ENCODE assay signal across 8 cellular contexts in the genomic region with DNA sequence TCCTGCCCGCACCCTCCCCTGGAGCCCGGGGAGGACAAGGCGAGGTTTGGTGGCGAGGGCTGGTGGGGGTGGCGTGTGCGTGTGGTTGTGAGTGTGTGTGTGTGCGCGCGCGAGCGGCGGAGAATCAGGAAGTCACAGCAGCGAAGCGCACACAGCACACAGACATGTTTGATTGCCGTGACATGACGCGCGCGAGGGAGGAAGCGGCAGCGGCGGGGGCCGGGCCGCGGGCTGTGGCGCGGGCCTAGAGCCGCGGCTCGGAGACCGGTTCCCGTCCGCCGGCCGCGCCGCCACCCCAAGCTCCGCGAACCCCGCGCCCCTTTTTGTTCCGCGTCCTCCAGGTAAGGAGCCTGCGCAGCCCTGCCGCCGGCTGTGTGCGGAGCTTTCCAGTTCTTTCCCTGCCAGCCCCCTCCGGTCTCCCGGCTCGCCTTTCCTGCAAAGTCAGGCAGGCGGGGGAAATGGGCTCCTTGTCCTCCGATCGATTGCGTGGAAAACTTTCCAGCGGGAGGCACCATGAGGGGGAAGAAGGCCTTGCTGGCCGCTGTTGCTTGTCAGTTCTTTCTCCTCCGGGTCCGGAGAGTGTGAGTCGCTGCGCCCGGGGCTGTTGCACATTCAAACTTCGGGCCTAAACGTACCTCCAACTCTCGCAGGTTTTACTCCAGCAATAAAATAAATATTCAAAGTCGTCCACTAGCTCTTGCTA. TPM values are rescaled to one million over a fixed set of nuclear protein-coding genes. Genes with fewer than 3 reads are reported as not detected.
DNase-seq lines count a peak whose midpoint lies in the region; ATAC-seq and TF ChIP-seq lines count a peak whose summit lies in the region.

No MANE protein-coding gene starts in this region.

- H3F3A ChIP-seq in SK-N-SH (replicated peaks; ENCODE audit: insufficient read depth): peaks cover 14% of the 10 kb centered on the region

- H3K4me3 ChIP-seq in CD8-positive, alpha-beta T cell (ENCODE audit: low read depth, low read length): peak overlapping the region; percentile 78
- H3K4me3 ChIP-seq in SK-N-SH (ENCODE audit: low read depth in 2 of 2, low read length in 1 of 2) (peak overlapping the region; percentile 90 to 97), thoracic aorta (peak overlapping the region; percentile 94)

- H2AFZ ChIP-seq in SK-N-SH (ENCODE audit: low read depth): peak overlapping the region; percentile 95

- H3K9me3 ChIP-seq in CD8-positive, alpha-beta T cell (ENCODE audit: low read length): no peaks in the 10 kb centered on the region
- H3K9me3 ChIP-seq in SK-N-SH: no peaks in the 10 kb centered on the region
- no peaks in the 10 kb centered on the region for H3K9me3 ChIP-seq in thoracic aorta

- H3K4me1 Mint-ChIP-seq in CD8-positive, alpha-beta T cell (ENCODE audit: low read depth): peaks cover 55% of the 10 kb centered on the region
- H3K4me1 Mint-ChIP-seq in activated naive CD8-positive, alpha-beta T cell treated with anti-CD3 and anti-CD28 coated beads for 36 hours: peaks cover 50% of the 10 kb centered on the region
- peaks cover 34% of the 10 kb centered on the region for H3K4me1 Mint-ChIP-seq in osteocyte (ENCODE audit: unreplicated experiment)

- ATAC-seq in CD8-positive, alpha-beta T cell: peak; percentile 40
- ATAC-seq in GM19455 (IDR thresholded peaks at IDR 0.05; ENCODE audit: unreplicated experiment) (peak; percentile 22), thoracic aorta (ENCODE audit: insufficient number of reproducible peaks, low FRiP score, low read depth) (peak; percentile 2)

- peak overlapping the region; percentile 93 for H3K4me2 ChIP-seq in SK-N-SH

- H3K4me1 ChIP-seq in CD8-positive, alpha-beta T cell (ENCODE audit: insufficient read depth, low read length): peaks cover 45% of the 10 kb centered on the region
- H3K4me1 ChIP-seq in SK-N-SH (ENCODE audit: control insufficient read depth in 1 of 2, insufficient read depth in 2 of 2, low read depth in 1 of 2, low read length in 1 of 2): peaks cover 5 to 11% of the 10 kb centered on the region in 2 experiments; a peak in 3 of 4 replicates
- peaks cover 42 to 55% of the 10 kb centered on the region in 2 donors for H3K4me1 ChIP-seq in thoracic aorta (ENCODE audit: control insufficient read depth in 1 of 2, low read depth in 2 of 2)

- peak overlapping the region; percentile 94 for H3K27ac ChIP-seq in CD8-positive, alpha-beta T cell (ENCODE audit: low read depth, low read length)
- H3K27ac ChIP-seq in SK-N-SH (ENCODE audit: low read depth in 2 of 2, low read length in 1 of 2): peak overlapping the region; percentile 76 to 78
- H3K27ac ChIP-seq in thoracic aorta: peak overlapping the region; percentile 96 to 99

- peak overlapping the region; percentile 59 for H3K9ac ChIP-seq in SK-N-SH

- POLR2A ChIA-PET in CD8-positive, alpha-beta T cell (lab: Charles Lee): interaction anchor here (0.6 to 5.3 kb wide), 7 partner anchors 9 to 1510 kb away, joined by 3 to 69 read pairs (median 8); no protein-coding TSS in a partner anchor
- POLR2A ChIA-PET in SK-N-SH (lab: Yijun Ruan, JAX): no interaction called here

- no peak for TF ChIP-seq CTCF in CD8-positive, alpha-beta T cell (IDR thresholded peaks at IDR 0.05)
- no peak for TF ChIP-seq CTCF in SK-N-SH (IDR thresholded peaks at IDR 0.05)
- TF ChIP-seq CTCF in osteocyte (IDR thresholded peaks at IDR 0.05): no peak
- TF ChIP-seq CTCF in thoracic aorta (IDR thresholded peaks at IDR 0.05): no peak

- 3% methylated on average over 14 of the region's 65 CpGs for WGBS in SK-N-SH (ENCODE audit: low lambda C conversion rate)

- TF ChIP-seq EP300 in SK-N-SH (IDR thresholded peaks at IDR 0.05; ENCODE audit: borderline replicate concordance in 1 of 2, low read depth in 1 of 2, low read length in 1 of 2): no peak

- H3K27me3 Mint-ChIP-seq in CD8-positive, alpha-beta T cell (ENCODE audit: low read depth): no peaks in the 10 kb centered on the region
- H3K27me3 Mint-ChIP-seq in activated naive CD8-positive, alpha-beta T cell treated with anti-CD3 and anti-CD28 coated beads for 36 hours: no peaks in the 10 kb centered on the region
- H3K27me3 Mint-ChIP-seq in osteocyte (ENCODE audit: unreplicated experiment): peaks cover 5% of the 10 kb centered on the region

- intact Hi-C loops in CD8-positive, alpha-beta T cell (cut with DNase I, micrococcal nuclease): loop anchor here (2.0 to 10.0 kb wide), 5 partner anchors 15 to 1740 kb away; a partner anchor contains a TSS
- intact Hi-C loops in head of caudate nucleus (cut with DNase I): loop anchor here (10.0 kb wide), 1 partner anchor 827 kb away; a partner anchor contains a TSS

- H3K79me2 ChIP-seq in SK-N-SH (ENCODE audit: insufficient read depth): peaks cover 42% of the 10 kb centered on the region

- peak; percentile 69 to 89 (median 79) for DNase-seq in CD8-positive, alpha-beta T cell
- DNase-seq in HT1080 (ENCODE audit: low read depth) (peak; percentile 58), SK-N-SH (peak; percentile 70), head of caudate nucleus (peak; percentile 49 to 91 (median 78)), osteocyte (ENCODE audit: extremely low spot score, unreplicated experiment) (peak; percentile 88), thoracic aorta (ENCODE audit: low spot score) (peak; percentile 40)
- peak; percentile 75 for DNase-seq in activated naive CD8-positive, alpha-beta T cell treated with anti-CD3 and anti-CD28 coated beads for 36 hours

- H3K27me3 ChIP-seq in CD8-positive, alpha-beta T cell (ENCODE audit: insufficient read depth, low read length): no peaks in the 10 kb centered on the region
- H3K27me3 ChIP-seq in SK-N-SH (ENCODE audit: insufficient read depth) (no peaks in the 10 kb centered on the region), thoracic aorta (replicated peaks; ENCODE audit: insufficient read depth) (no peaks in the 10 kb centered on the region)

- no peaks in the 10 kb centered on the region for H3K9me2 ChIP-seq in SK-N-SH

- H3K27ac Mint-ChIP-seq in CD8-positive, alpha-beta T cell: peak overlapping the region; percentile 100
- H3K27ac Mint-ChIP-seq in activated naive CD8-positive, alpha-beta T cell treated with anti-CD3 and anti-CD28 coated beads for 36 hours: peak overlapping the region; percentile 94
- peak overlapping the region; percentile 96 for H3K27ac Mint-ChIP-seq in osteocyte (ENCODE audit: unreplicated experiment)

- peak overlapping the region; percentile 100 for H3K4me3 Mint-ChIP-seq in CD8-positive, alpha-beta T cell
- peak overlapping the region; percentile 98 for H3K4me3 Mint-ChIP-seq in activated naive CD8-positive, alpha-beta T cell treated with anti-CD3 and anti-CD28 coated beads for 36 hours
- H3K4me3 Mint-ChIP-seq in osteocyte (ENCODE audit: unreplicated experiment): peak overlapping the region; percentile 86

- H3K9me3 Mint-ChIP-seq in CD8-positive, alpha-beta T cell: no peaks in the 10 kb centered on the region
- no peaks in the 10 kb centered on the region for H3K9me3 Mint-ChIP-seq in activated naive CD8-positive, alpha-beta T cell treated with anti-CD3 and anti-CD28 coated beads for 36 hours
- H3K9me3 Mint-ChIP-seq in osteocyte (ENCODE audit: unreplicated experiment): no peaks in the 10 kb centered on the region

- CTCF ChIA-PET in CD8-positive, alpha-beta T cell (lab: Charles Lee): interaction anchor here (0.9 to 1.0 kb wide), 3 partner anchors 10 to 40 kb away, joined by 3 read pairs; no protein-coding TSS in a partner anchor
- CTCF ChIA-PET in SK-N-SH (lab: Yijun Ruan, JAX): interaction anchor here (0.8 to 1.2 kb wide), 3 partner anchors 16 to 710 kb away, joined by 3 read pairs; no protein-coding TSS in a partner anchor

- peaks cover 18% of the 10 kb centered on the region for H3K36me3 Mint-ChIP-seq in CD8-positive, alpha-beta T cell
- H3K36me3 Mint-ChIP-seq in activated naive CD8-positive, alpha-beta T cell treated with anti-CD3 and anti-CD28 coated beads for 36 hours: peaks cover 7% of the 10 kb centered on the region
- H3K36me3 Mint-ChIP-seq in osteocyte (ENCODE audit: unreplicated experiment): peaks cover 2% of the 10 kb centered on the region

- peaks cover 3% of the 10 kb centered on the region; the same call in 1 of the 2 replicates for H4K20me1 ChIP-seq in SK-N-SH (ENCODE audit: insufficient read depth)

- no peak for TF ChIP-seq RAD21 in SK-N-SH (IDR thresholded peaks at IDR 0.05; ENCODE audit: low read length)

- no peaks in the 10 kb centered on the region for H3K36me3 ChIP-seq in CD8-positive, alpha-beta T cell (ENCODE audit: insufficient read depth, low read length)
- H3K36me3 ChIP-seq in SK-N-SH (replicated peaks in 1 of 2; ENCODE audit: control insufficient read depth in 1 of 2, insufficient read depth in 2 of 2, low read length in 1 of 2): no peaks in the 10 kb centered on the region
- H3K36me3 ChIP-seq in thoracic aorta: no peaks in the 10 kb centered on the region

TF ChIP-seq in SK-N-SH, 30 proteins besides CTCF, POLR2A, EP300 and RAD21 (continues in another document):
- TF ChIP-seq RCOR1 (IDR thresholded peaks at IDR 0.05; ENCODE audit: low read length) (0 out of 2 replicates have a peak, but pooled peaks have one; percentile 8), MEF2A (IDR thresholded peaks at IDR 0.05; ENCODE audit: borderline replicate concordance, low read depth) (no peak), SMC3 (IDR thresholded peaks at IDR 0.05; ENCODE audit: low read depth, low read length) (no peak), MXI1 (IDR thresholded peaks at IDR 0.05; ENCODE audit: low read depth, low read length) (0 out of 2 replicates have a peak, but pooled peaks have one; percentile 25), SIN3A (IDR thresholded peaks at IDR 0.05; ENCODE audit: borderline replicate concordance, low read depth, low read length) (peak; percentile 28; the same call in 1 of the 2 replicates), TCF12 (IDR thresholded peaks at IDR 0.05) (no peak), RXRA (IDR thresholded peaks at IDR 0.05; ENCODE audit: borderline replicate concordance, low read depth) (no peak)
- TF ChIP-seq, protein P1, sequence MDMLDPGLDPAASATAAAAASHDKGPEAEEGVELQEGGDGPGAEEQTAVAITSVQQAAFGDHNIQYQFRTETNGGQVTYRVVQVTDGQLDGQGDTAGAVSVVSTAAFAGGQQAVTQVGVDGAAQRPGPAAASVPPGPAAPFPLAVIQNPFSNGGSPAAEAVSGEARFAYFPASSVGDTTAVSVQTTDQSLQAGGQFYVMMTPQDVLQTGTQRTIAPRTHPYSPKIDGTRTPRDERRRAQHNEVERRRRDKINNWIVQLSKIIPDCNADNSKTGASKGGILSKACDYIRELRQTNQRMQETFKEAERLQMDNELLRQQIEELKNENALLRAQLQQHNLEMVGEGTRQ (IDR thresholded peaks at IDR 0.05; ENCODE audit: borderline replicate concordance, low read depth, low read length): no peak

RNA-seq across cellular contexts. Expression of a gene that starts 2.5 kb away (rescaled TPM):
- 100 to 1,000 TPM; 198 to 215 TPM for total RNA-seq in CD8-positive, alpha-beta T cell
- 26.8 and 32.6 TPM in 2 replicates for total RNA-seq in HT1080 (2014; rRNA removed; shearing (Covaris generic))
- polyA plus RNA-seq in HT1080 (2015; cell fraction: cytosol; rRNA removed): 19.8 and 25.7 TPM in 2 replicates
- 46.2 and 50.6 TPM in 2 replicates for polyA plus RNA-seq in HT1080 (2015; cell fraction: nucleus; rRNA removed)
- 17.4 and 18.4 TPM in 2 replicates for polyA plus RNA-seq in SK-N-SH (2012; rRNA removed)
- polyA plus RNA-seq in SK-N-SH (2012; cell fraction: cytosol; rRNA removed): 21.8 and 23.8 TPM in 2 replicates
- 22.4 and 24.9 TPM in 2 replicates for polyA plus RNA-seq in SK-N-SH (2012; cell fraction: nucleus; rRNA removed)
- 10 to 100 TPM; 90.0 to 91.5 TPM for total RNA-seq in activated naive CD8-positive, alpha-beta T cell treated with anti-CD3 and anti-CD28 coated beads for 36 hours
- total RNA-seq in osteocyte: 110 and 115 TPM in 2 replicates
- 100 to 1,000 TPM; 118 to 177 TPM for total RNA-seq in thoracic aorta

Comparison
In these comparisons a context has a peak if more than half of its experiments do, and no peak if none do; other contexts are left out.
1. Peak in every context shown above with its lines: DNase-seq, ATAC-seq, H3K4me3 ChIP-seq and H3K27ac ChIP-seq.